In the genomic region with DNA sequence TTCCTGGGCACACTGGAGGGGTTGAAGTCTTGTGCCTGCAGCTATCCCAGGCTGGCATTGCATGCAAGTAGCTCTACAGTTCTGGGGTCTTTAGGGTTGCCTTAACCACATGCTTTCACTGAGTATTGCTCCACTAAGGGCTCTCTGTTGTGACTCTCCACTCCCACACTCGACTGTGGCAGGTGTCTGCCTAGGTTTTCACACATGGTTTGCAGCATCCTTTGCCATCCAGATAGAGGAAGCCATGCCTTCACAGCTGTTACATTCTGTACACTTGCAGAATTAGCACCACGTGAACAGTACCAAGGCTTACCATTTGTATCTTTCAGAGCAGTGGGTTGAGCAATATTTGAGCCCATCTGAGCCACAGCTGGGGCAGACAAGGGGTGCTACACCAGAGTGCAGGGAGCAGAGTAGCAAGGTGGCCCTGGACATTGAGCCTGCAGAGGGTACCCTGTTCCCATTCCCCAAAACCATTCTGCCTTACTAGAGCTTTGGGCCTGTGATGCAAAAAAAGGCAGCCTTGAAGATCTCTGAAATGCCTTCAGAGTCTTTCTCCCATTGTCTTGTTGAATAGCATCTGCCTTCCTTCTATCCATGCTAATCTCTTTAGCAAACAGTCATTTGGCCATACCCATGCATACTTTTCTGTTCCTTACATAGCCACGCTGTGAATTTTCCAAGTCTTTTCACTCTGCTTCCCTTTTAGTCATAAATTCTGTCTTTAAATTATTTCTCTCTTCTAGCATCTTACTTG, we compare ENCODE assay signal across 17 cellular contexts.
DNase-seq lines count a peak whose midpoint lies in the region; ATAC-seq and TF ChIP-seq lines count a peak whose summit lies in the region.
"Had no signal": no experiment of that assay in that cellular context is flagged by ENCODE, and none has a peak within 500 bp of the region (broad histone marks: within the 10 kb centered on the region; RNA-seq: fewer than 3 reads in every experiment).

No MANE protein-coding gene starts in this region.

- H3K27me3 Mint-ChIP-seq in natural killer cell (ENCODE audit: low read depth in 2 of 2): peaks cover 10 to 17% of the 10 kb centered on the region in 2 donors
- H3K27me3 Mint-ChIP-seq: stimulated activated memory B cell treated with anti-CD40 and anti-IgM and Interleukin-4, amounts not matched to agents 10 μg/mL and 1 μg/mL and 100 μg/mL, for 72 hours had no signal

- H3K4me3 Mint-ChIP-seq in natural killer cell: peak overlapping the region; percentile 68
- H3K4me3 Mint-ChIP-seq: stimulated activated memory B cell treated with anti-CD40 and anti-IgM and Interleukin-4, amounts not matched to agents 10 μg/mL and 1 μg/mL and 100 μg/mL, for 72 hours had no signal

- H3K36me3 Mint-ChIP-seq in natural killer cell: no peaks in the 10 kb centered on the region
- H3K36me3 Mint-ChIP-seq in activated naive CD4-positive, alpha-beta T cell treated with anti-CD3 and anti-CD28 coated beads, Interleukin-2, amount 50 U/mL, for 72 hours: peaks cover 0 to 7% of the 10 kb centered on the region in 2 donors
- H3K36me3 Mint-ChIP-seq: stimulated activated memory B cell treated with anti-CD40 and anti-IgM and Interleukin-4, amounts not matched to agents 10 μg/mL and 1 μg/mL and 100 μg/mL, for 72 hours had no signal

- no peaks in the 10 kb centered on the region for H3K27me3 ChIP-seq in HUES6 (ENCODE audit: control insufficient read depth, insufficient read depth, low read length)
- H3K27me3 ChIP-seq: esophagus squamous epithelium had no signal

- no peak for TF ChIP-seq CTCF in natural killer cell (IDR thresholded peaks at IDR 0.05)

- no peak overlapping the region for H3K9ac ChIP-seq in HUES6 (ENCODE audit: low read length)

- no peaks in the 10 kb centered on the region for H3K9me3 Mint-ChIP-seq in natural killer cell
- H3K9me3 Mint-ChIP-seq in activated naive CD4-positive, alpha-beta T cell treated with anti-CD3 and anti-CD28 coated beads, Interleukin-2, amount 50 U/mL, for 72 hours: peaks cover 0 to 11% of the 10 kb centered on the region in 2 donors
- H3K9me3 Mint-ChIP-seq: stimulated activated memory B cell treated with anti-CD40 and anti-IgM and Interleukin-4, amounts not matched to agents 10 μg/mL and 1 μg/mL and 100 μg/mL, for 72 hours had no signal

- H3K4me1 ChIP-seq in HUES6 (ENCODE audit: control insufficient read depth, insufficient read depth, low read length): peaks cover 32% of the 10 kb centered on the region
- H3K4me1 ChIP-seq: esophagus squamous epithelium had no signal

- intact Hi-C loops in natural killer cell (cut with micrococcal nuclease): loop anchor here (5.0 kb wide), 2 partner anchors 53 to 98 kb away; no protein-coding TSS in a partner anchor

- H3K27ac ChIP-seq in HUES6 (ENCODE audit: low read depth, low read length): 0 out of 2 replicates have a peak overlapping the region, but pooled peaks have one; percentile 13
- H3K27ac ChIP-seq: esophagus squamous epithelium, VCaP had no signal

- H3K4me1 Mint-ChIP-seq in natural killer cell: peaks cover 70 to 78% of the 10 kb centered on the region in 2 donors

- peak; percentile 24 for DNase-seq in activated gamma-delta T cell treated with anti-CD3 and anti-CD28 coated beads, Interleukin-2, amount 50 U/mL, for 16 hours (ENCODE audit: low read depth)
- DNase-seq in natural killer cell: peak; percentile 48
- no peak for DNase-seq in NCI-H2081 treated with DMSO at 0.1 percent for 48 hours (lab: John Stamatoyannopoulos, UW)
- no peak for DNase-seq in NCI-H187 treated with DMSO at 0.1 percent for 48 hours (lab: John Stamatoyannopoulos, UW)
- no peak for DNase-seq in activated naive CD4-positive, alpha-beta T cell treated with anti-CD3 and anti-CD28 coated beads, Interleukin-2, amount 50 U/mL, for 72 hours (ENCODE audit: low spot score in 2 of 2)
- DNase-seq: caudate nucleus, esophagus squamous epithelium, NCI-H146, NCI-H2227 treated with DMSO at 0.1 percent for 48 hours had no signal

- no peaks in the 10 kb centered on the region for H3K9me3 ChIP-seq in HUES6 (ENCODE audit: control insufficient read depth, insufficient read depth, low read depth, low read length)
- H3K9me3 ChIP-seq: esophagus squamous epithelium had no signal

- peak overlapping the region; percentile 25 to 55 for H3K27ac Mint-ChIP-seq in natural killer cell
- no peak overlapping the region for H3K27ac Mint-ChIP-seq in activated naive CD4-positive, alpha-beta T cell treated with anti-CD3 and anti-CD28 coated beads, Interleukin-2, amount 50 U/mL, for 72 hours
- H3K27ac Mint-ChIP-seq: activated T-cell treated with anti-CD3 and anti-CD28 coated beads, Interleukin-2, amount 50 U/mL, for 72 hours; progenitor cell of endocrine pancreas; stimulated activated memory B cell treated with anti-CD40 and anti-IgM and Interleukin-4, amounts not matched to agents 10 μg/mL and 1 μg/mL and 100 μg/mL, for 72 hours had no signal

- peak; percentile 76 for ATAC-seq in GM18867 (IDR thresholded peaks at IDR 0.05; ENCODE audit: unreplicated experiment)
- ATAC-seq in natural killer cell: peak; percentile 95 to 100 (median 95)
- ATAC-seq in HG02938 (IDR thresholded peaks at IDR 0.05; ENCODE audit: unreplicated experiment): no peak
- no peak for ATAC-seq in activated naive CD4-positive, alpha-beta T cell treated with anti-CD3 and anti-CD28 coated beads, Interleukin-2, amount 50 U/mL, for 72 hours

- no peaks in the 10 kb centered on the region for H3K36me3 ChIP-seq in HUES6 (ENCODE audit: control insufficient read depth, insufficient read depth, low read length)
- H3K36me3 ChIP-seq: esophagus squamous epithelium had no signal

- H3K4me3 ChIP-seq in HUES6 (ENCODE audit: low read depth, low read length): no peak overlapping the region
- H3K4me3 ChIP-seq: esophagus squamous epithelium, lung had no signal

Comparison
In these comparisons a context has a peak if more than half of its experiments do, and no peak if none do; other contexts are left out.
1. ATAC-seq: peak in GM18867 (single experiment) and natural killer cell (3 of 3); none in HG02938 (single experiment) and activated naive CD4-positive, alpha-beta T cell treated with anti-CD3 and anti-CD28 coated beads, Interleukin-2, amount 50 U/mL, for 72 hours (0 of 2).
2. DNase-seq: peak in activated gamma-delta T cell treated with anti-CD3 and anti-CD28 coated beads, Interleukin-2, amount 50 U/mL, for 16 hours (single experiment) and natural killer cell (single experiment); none in NCI-H2081 treated with DMSO at 0.1 percent for 48 hours (single experiment), NCI-H187 treated with DMSO at 0.1 percent for 48 hours (single experiment) and activated naive CD4-positive, alpha-beta T cell treated with anti-CD3 and anti-CD28 coated beads, Interleukin-2, amount 50 U/mL, for 72 hours (0 of 2).
3. H3K27ac Mint-ChIP-seq: peak in natural killer cell (2 of 2); none in activated naive CD4-positive, alpha-beta T cell treated with anti-CD3 and anti-CD28 coated beads, Interleukin-2, amount 50 U/mL, for 72 hours (0 of 2).